In the genomic region with DNA sequence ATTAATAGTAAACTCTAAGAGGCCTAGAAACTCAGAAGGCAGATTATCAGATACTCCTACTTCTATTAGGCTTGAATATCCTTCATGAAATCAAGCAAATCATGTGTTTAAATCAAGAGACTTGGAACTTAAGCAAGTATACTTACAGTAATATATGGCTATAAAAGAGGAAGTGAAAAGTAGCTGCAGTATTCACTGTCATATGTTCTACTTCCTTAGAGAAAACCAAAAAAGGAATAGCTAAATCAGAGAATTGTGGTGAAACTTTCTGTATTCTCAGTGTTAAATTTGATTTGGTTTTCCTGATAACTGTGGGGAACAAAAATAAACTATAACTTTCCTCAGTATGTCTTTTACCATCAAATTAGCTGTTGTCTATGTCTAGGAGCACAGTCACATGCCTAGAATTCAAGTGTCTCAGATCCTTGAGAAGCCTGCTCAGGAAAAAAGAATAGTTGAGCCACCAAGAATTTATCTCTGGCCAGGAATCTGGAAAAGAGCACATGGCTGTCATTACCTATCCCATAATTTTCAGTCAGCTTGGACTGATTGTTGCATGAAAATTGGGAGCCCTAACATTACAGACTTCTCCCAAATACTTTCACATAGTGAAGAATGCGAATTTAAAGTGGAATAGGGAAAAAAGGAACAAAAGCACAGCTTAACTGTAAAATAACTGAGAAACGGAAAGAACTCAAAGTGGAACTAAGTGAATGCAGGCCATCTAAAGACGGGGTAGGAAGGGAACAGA, we compare ENCODE assay signal across 8 cellular contexts. TPM values are rescaled to one million over a fixed set of nuclear protein-coding genes. Genes with fewer than 3 reads are reported as not detected.
A peak's percentile ranks its signal among the peaks of the same experiment; 100 is the strongest.
DNase-seq lines count a peak whose midpoint lies in the region; ATAC-seq, FAIRE-seq and TF ChIP-seq lines count a peak whose summit lies in the region.

No MANE protein-coding gene starts in this region.

- H3K4me2 ChIP-seq in mammary epithelial cell (ENCODE audit: insufficient read depth, low read depth, low read length): peak overlapping the region; percentile 90

- intact Hi-C loops in mammary epithelial cell (cut with micrococcal nuclease): no loop called here

- H3K4me1 ChIP-seq in mammary epithelial cell (ENCODE audit: insufficient read depth, low read length) (peaks cover 22% of the 10 kb centered on the region), skeletal muscle tissue (ENCODE audit: control insufficient read depth in 3 of 3, insufficient read depth in 3 of 3, low read length in 3 of 3) (peaks cover 17 to 38% (median 26%) of the 10 kb centered on the region in 3 donors)

- ATAC-seq in GM21447 (IDR thresholded peaks at IDR 0.05; ENCODE audit: unreplicated experiment) (peak; percentile 34), HG03045 (IDR thresholded peaks at IDR 0.05; ENCODE audit: unreplicated experiment) (no peak)

- H2AFZ ChIP-seq in mammary epithelial cell (ENCODE audit: low read depth, low read length): no peak overlapping the region

- H3K4me3 ChIP-seq in GM06990 (replicated peaks; ENCODE audit: low read depth, low read length) (peak overlapping the region; percentile 86), mammary epithelial cell (replicated peaks in 1 of 3; ENCODE audit: insufficient read depth in 1 of 3, low read depth in 2 of 3, low read length in 3 of 3) (peak overlapping the region in 2 of 3 experiments; percentile 64 to 67), skeletal muscle tissue (ENCODE audit: low read length in 3 of 3) (peak overlapping the region in 2 of 3 donors; percentile 98)

- no peaks in the 10 kb centered on the region for H3K9me3 Mint-ChIP-seq in IgD-negative memory B cell

- peak overlapping the region; percentile 88 to 97 (median 90) for H3K27ac Mint-ChIP-seq in IgD-negative memory B cell

- no peaks in the 10 kb centered on the region for H3K9me3 ChIP-seq in mammary epithelial cell (replicated peaks; ENCODE audit: insufficient read depth, low read length)
- H3K9me3 ChIP-seq in skeletal muscle tissue (ENCODE audit: control insufficient read depth in 3 of 3, low read length in 3 of 3): no peaks in the 10 kb centered on the region

- H3K4me3 Mint-ChIP-seq in IgD-negative memory B cell: peak overlapping the region; percentile 81 to 99 (median 96)

- no peak for FAIRE-seq in RCC 7860 (lab: Jason Lieb, UNC)

- no peaks in the 10 kb centered on the region for H3K36me3 Mint-ChIP-seq in IgD-negative memory B cell

- WGBS in mammary epithelial cell (ENCODE audit: low coverage, missing lambda C conversion rate): 92% methylated on average over 3 of the region's 3 CpGs

- no peaks in the 10 kb centered on the region for H3K27me3 ChIP-seq in GM06990 (replicated peaks; ENCODE audit: control insufficient read depth, insufficient read depth, low read length)
- no peaks in the 10 kb centered on the region for H3K27me3 ChIP-seq in mammary epithelial cell (ENCODE audit: insufficient read depth, low read length)
- H3K27me3 ChIP-seq in skeletal muscle tissue (ENCODE audit: control insufficient read depth in 3 of 3, insufficient read depth in 3 of 3, low read length in 3 of 3): no peaks in the 10 kb centered on the region

- in situ Hi-C loops in mammary epithelial cell (cut with MboI; ENCODE audit: low sequenced_read_pairs in 2 of 2): no loop called here

- peaks cover 28 to 43% (median 31%) of the 10 kb centered on the region in 3 donors for H3K4me1 Mint-ChIP-seq in IgD-negative memory B cell

- no TSS peak for BruUV-seq in mammary epithelial cell (replicated peaks; lab: Mats Ljungman, UMichigan)

- dilution Hi-C loops in mammary epithelial cell (cut with HindIII; ENCODE audit: low sequenced_read_pairs): loop anchor here (5.0 kb wide), 1 partner anchor 57 kb away; no protein-coding TSS in a partner anchor

- CTCF ChIA-PET in mammary epithelial cell (lab: Charles Lee; ENCODE audit: low non-redundant PET): no interaction called here

- H3K9ac ChIP-seq in mammary epithelial cell (ENCODE audit: insufficient read depth, low read length) (no peak overlapping the region), skeletal muscle tissue (ENCODE audit: low read depth in 1 of 3, low read length in 3 of 3) (peak overlapping the region in 2 of 3 donors; percentile 8 to 44)

- H4K20me1 ChIP-seq in mammary epithelial cell (ENCODE audit: insufficient read depth, low read length): no peaks in the 10 kb centered on the region

- no peaks in the 10 kb centered on the region for H3K36me3 ChIP-seq in GM06990 (ENCODE audit: control insufficient read depth, insufficient read depth, low read length)
- peaks cover 2% of the 10 kb centered on the region for H3K36me3 ChIP-seq in mammary epithelial cell (ENCODE audit: insufficient read depth, low read length)
- H3K36me3 ChIP-seq in skeletal muscle tissue (ENCODE audit: control insufficient read depth in 3 of 3, insufficient read depth in 3 of 3, low read length in 3 of 3): no peaks in the 10 kb centered on the region

- H3K27ac ChIP-seq in mammary epithelial cell (ENCODE audit: insufficient read depth, low read depth, low read length): peak overlapping the region; percentile 88
- H3K27ac ChIP-seq in skeletal muscle tissue (ENCODE audit: low read depth, low read length): peak overlapping the region; percentile 93

- H3K27me3 Mint-ChIP-seq in IgD-negative memory B cell: no peaks in the 10 kb centered on the region

- DNase-seq in GM06990 (ENCODE audit: extremely low read depth, insufficient read length) (peak; percentile 62), mammary epithelial cell (no peak), RCC 7860 (ENCODE audit: low spot score) (no peak), SW480 (ENCODE audit: low spot score) (no peak)

- H3K79me2 ChIP-seq in mammary epithelial cell (ENCODE audit: insufficient read depth, low read length): peaks cover 90% of the 10 kb centered on the region

- TF ChIP-seq CTCF in GM06990 (IDR thresholded peaks at IDR 0.05; ENCODE audit: insufficient read depth, low read length, poor library complexity, severe bottlenecking) (no peak), mammary epithelial cell (conservative IDR thresholded peaks at IDR 0.05 in 1 of 2, IDR thresholded peaks at IDR 0.05 in 1 of 2; ENCODE audit: extremely low read depth in 1 of 2, insufficient read depth in 1 of 2, low read depth in 1 of 2, low read length in 2 of 2) (no peak)

RNA-seq across cellular contexts. Expression of gene FKBP15, which starts 1.7 kb away (rescaled TPM):
- 16.8 TPM for polyA plus RNA-seq in IgD-negative memory B cell
- total RNA-seq in mammary epithelial cell: 10 to 100 TPM; 20.7 to 29.5 TPM
- polyA plus RNA-seq in mammary epithelial cell: 21.0 TPM
- 32.7 TPM for polyA minus RNA-seq in mammary epithelial cell
- 11.5 TPM for total RNA-seq in skeletal muscle tissue

RNA-seq across cellular contexts. Expression of gene SLC31A1, which starts 2.0 kb away (rescaled TPM):
- polyA plus RNA-seq in IgD-negative memory B cell: 1.9 TPM
- total RNA-seq in mammary epithelial cell: 10 to 100 TPM; 31.5 to 43.2 TPM
- polyA plus RNA-seq in mammary epithelial cell: 19.9 TPM
- 19.0 TPM for polyA minus RNA-seq in mammary epithelial cell
- total RNA-seq in skeletal muscle tissue: 9.9 TPM

RNA-seq across cellular contexts. Expression of gene CDC26, which starts 56.0 kb away (rescaled TPM):
- 135 TPM for polyA plus RNA-seq in IgD-negative memory B cell
- 10 to 100 TPM; 16.2 to 26.4 TPM for total RNA-seq in mammary epithelial cell
- polyA plus RNA-seq in mammary epithelial cell: 26.4 TPM
- polyA minus RNA-seq in mammary epithelial cell: 15.0 TPM
- total RNA-seq in skeletal muscle tissue: 28.2 TPM

RNA-seq across cellular contexts. Expression of gene PRPF4, which starts 56.1 kb away (rescaled TPM):
- polyA plus RNA-seq in IgD-negative memory B cell (23.4 TPM), mammary epithelial cell (31.2 TPM)
- total RNA-seq in mammary epithelial cell (10 to 100 TPM; 24.2 to 38.1 TPM), skeletal muscle tissue (19.3 TPM)
- 35.5 TPM for polyA minus RNA-seq in mammary epithelial cell
